In the genomic region with DNA sequence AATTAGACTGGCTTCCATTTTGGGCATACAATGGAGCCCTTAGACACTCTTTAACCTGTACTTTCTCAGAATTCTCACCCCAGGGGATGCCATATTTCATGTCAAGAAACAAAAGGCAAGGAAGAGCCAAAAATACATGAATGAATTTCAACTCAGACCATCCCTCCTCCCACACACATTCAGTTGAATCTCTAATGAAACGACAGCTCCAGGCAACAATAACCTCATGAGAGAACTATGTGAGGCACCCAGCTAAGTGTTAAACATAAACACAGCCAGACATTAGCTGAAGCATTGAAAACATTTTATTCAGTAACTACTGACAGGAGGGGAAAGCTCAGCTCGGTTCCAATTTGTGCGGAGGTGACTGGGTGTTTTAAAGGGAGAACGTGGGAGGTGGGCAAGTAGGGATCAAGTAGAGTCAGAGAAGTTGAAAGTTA, we compare ENCODE assay signal across 15 cellular contexts.
DNase-seq lines count a peak whose midpoint lies in the region; FAIRE-seq and TF ChIP-seq lines count a peak whose summit lies in the region.
"Had no signal": no experiment of that assay in that cellular context is flagged by ENCODE, and none has a peak within 500 bp of the region (broad histone marks: within the 10 kb centered on the region; RNA-seq: fewer than 3 reads in every experiment).

No MANE protein-coding gene starts in this region.

- H3K27me3 ChIP-seq in uterus: no peaks in the 10 kb centered on the region

- H3K27me3 Mint-ChIP-seq in brain: no peaks in the 10 kb centered on the region
- H3K27me3 Mint-ChIP-seq: activated CD4-positive, alpha-beta memory T cell treated with anti-CD3 and anti-CD28 coated beads, Interleukin-2, amount 10 ng/mL, durations not matched to agents 7 days and 5 days; naive thymus-derived CD4-positive, alpha-beta T cell had no signal

- H3K27ac ChIP-seq in uterus: no peak overlapping the region
- H3K27ac ChIP-seq: 22Rv1, thoracic aorta had no signal

- peaks cover 29% of the 10 kb centered on the region for H3K4me1 Mint-ChIP-seq in brain
- H3K4me1 Mint-ChIP-seq: activated CD4-positive, alpha-beta memory T cell treated with anti-CD3 and anti-CD28 coated beads, Interleukin-2, amount 10 ng/mL, durations not matched to agents 7 days and 5 days; naive thymus-derived CD4-positive, alpha-beta T cell had no signal

- TF ChIP-seq CTCF in brain (conservative IDR thresholded peaks at IDR 0.05) (no peak), uterus (IDR thresholded peaks at IDR 0.05) (no peak)

- H3K36me3 ChIP-seq in uterus: no peaks in the 10 kb centered on the region
- H3K36me3 ChIP-seq: thoracic aorta had no signal

- H3K36me3 Mint-ChIP-seq in brain: no peaks in the 10 kb centered on the region
- H3K36me3 Mint-ChIP-seq: naive thymus-derived CD4-positive, alpha-beta T cell had no signal

- intact Hi-C loops in uterus (cut with DNase I; ENCODE audit: low total_unique reads): no loop called here

- H3K4me3 ChIP-seq in uterus: no peak overlapping the region
- H3K4me3 ChIP-seq: skin epidermis, thoracic aorta had no signal

- DNase-seq in NCI-H1417 (lab: John Stamatoyannopoulos, UW) (peak in 2 of 3 experiments; percentile 7 to 54), NCI-H1417 treated with DMSO at 0.1 percent for 48 hours (lab: John Stamatoyannopoulos, UW) (no peak), kidney tubule cell (ENCODE audit: low spot score) (peak; percentile 90), urothelium cell line (ENCODE audit: low spot score) (peak; percentile 44), dermis blood vessel endothelial cell (no peak), uterus (no peak), Ammon's horn (ENCODE audit: low spot score) (no peak)
- DNase-seq: activated CD4-positive, alpha-beta memory T cell treated with anti-CD3 and anti-CD28 coated beads, Interleukin-2, amount 10 ng/mL, durations not matched to agents 7 days and 5 days; COR-L47; naive thymus-derived CD4-positive, alpha-beta T cell had no signal

- H3K27ac Mint-ChIP-seq in brain: peak overlapping the region in 3 of 5 experiments; percentile 28 to 70 (median 55)
- H3K27ac Mint-ChIP-seq: activated CD4-positive, alpha-beta memory T cell treated with anti-CD3 and anti-CD28 coated beads, Interleukin-2, amount 10 ng/mL, durations not matched to agents 7 days and 5 days; naive thymus-derived CD4-positive, alpha-beta T cell had no signal

- H3K9me3 Mint-ChIP-seq in brain: peaks cover 0 to 2% (median 0%) of the 10 kb centered on the region in 5 experiments

- FAIRE-seq in urothelium cell line (lab: Jason Lieb, UNC): no peak
- FAIRE-seq: islet of Langerhans had no signal

- H3K4me3 Mint-ChIP-seq in brain: peak overlapping the region in 1 of 5 experiments; percentile 33
- H3K4me3 Mint-ChIP-seq: activated CD4-positive, alpha-beta memory T cell treated with anti-CD3 and anti-CD28 coated beads, Interleukin-2, amount 10 ng/mL, durations not matched to agents 7 days and 5 days; naive thymus-derived CD4-positive, alpha-beta T cell had no signal

- no peak for TF ChIP-seq POLR2A in uterus (IDR thresholded peaks at IDR 0.05)

- no peaks in the 10 kb centered on the region for H3K4me1 ChIP-seq in uterus

- no peaks in the 10 kb centered on the region for H3K9me3 ChIP-seq in uterus
- H3K9me3 ChIP-seq: thoracic aorta had no signal

Comparison
In these comparisons a context has a peak if more than half of its experiments do, and no peak if none do; other contexts are left out.
1. DNase-seq: peak in NCI-H1417 (2 of 3), kidney tubule cell (single experiment) and urothelium cell line (single experiment); none in NCI-H1417 treated with DMSO at 0.1 percent for 48 hours (single experiment), dermis blood vessel endothelial cell (single experiment), uterus (0 of 2) and Ammon's horn (single experiment).